22 cellular contexts compared by ENCODE assay signal in the genomic region with DNA sequence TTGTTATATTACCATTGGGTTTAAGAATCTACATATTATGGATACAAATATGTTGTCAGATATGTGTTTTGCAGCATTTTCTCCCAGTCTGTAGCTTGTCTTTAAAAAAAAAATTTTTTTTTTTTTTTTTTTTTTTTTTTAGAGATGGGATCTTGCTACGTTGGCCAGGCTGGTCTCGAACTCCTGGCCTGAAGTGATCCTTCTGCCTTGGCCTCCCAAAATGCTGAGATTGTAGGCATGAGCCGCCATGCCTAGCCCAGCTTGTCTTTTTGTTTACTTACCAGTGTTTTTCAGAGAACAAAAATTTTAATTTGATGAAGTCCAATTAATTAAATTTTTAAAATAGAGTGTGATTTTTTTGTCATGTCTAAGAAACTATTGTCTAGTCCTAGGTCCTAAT. TPM values are rescaled to one million over a fixed set of nuclear protein-coding genes. Genes with fewer than 3 reads are reported as not detected.
DNase-seq lines count a peak whose midpoint lies in the region; ATAC-seq, FAIRE-seq and TF ChIP-seq lines count a peak whose summit lies in the region.
"Had no signal": no experiment of that assay in that cellular context is flagged by ENCODE, and none has a peak within 500 bp of the region (broad histone marks: within the 10 kb centered on the region; RNA-seq: fewer than 3 reads in every experiment).

No MANE protein-coding gene starts in this region.

- no peaks in the 10 kb centered on the region for H3K9me1 ChIP-seq in K562 (ENCODE audit: control insufficient read depth, insufficient read depth, low read length)

- TF ChIP-seq CTCF in HEK293 (tag by site-specific recombination; IDR thresholded peaks at IDR 0.05): no peak
- no peak for TF ChIP-seq CTCF in K562 (IDR thresholded peaks at IDR 0.05 in 2 of 3, conservative IDR thresholded peaks at IDR 0.05 in 1 of 3; ENCODE audit: insufficient read depth in 2 of 3, low read depth in 1 of 3, low read length in 3 of 3)
- no peak for TF ChIP-seq CTCF in BE2C (IDR thresholded peaks at IDR 0.05; ENCODE audit: low read depth, low read length)

- H3K27ac ChIP-seq in HEK293 (ENCODE audit: extremely low read depth, low read depth, low read length) (no peak overlapping the region), K562 (ENCODE audit: extremely low read depth, low read depth, low read length) (no peak overlapping the region)
- H3K27ac ChIP-seq: BLaER1, GM23248 had no signal

- H3K4me3 ChIP-seq in HEK293 (ENCODE audit: low read depth, low read length) (no peak overlapping the region), K562 (no peak overlapping the region), BE2C (ENCODE audit: low read depth, low read length) (no peak overlapping the region)
- H3K4me3 ChIP-seq: BLaER1, GM12878, GM23248 had no signal

- no peaks in the 10 kb centered on the region for H4K20me1 ChIP-seq in K562 (replicated peaks; ENCODE audit: control insufficient read depth, insufficient read depth, low read length)

- FAIRE-seq in K562 (lab: Jason Lieb, UNC): no peak
- FAIRE-seq: GM12878, H1 had no signal

- H3K4me2 ChIP-seq in K562 (ENCODE audit: insufficient read depth, low read length): no peak overlapping the region
- H3K4me2 ChIP-seq: BLaER1 had no signal

- 69% methylated on average over 3 of the region's 3 CpGs for WGBS in K562 (ENCODE audit: insufficient coverage, low coverage, missing lambda C conversion rate)

- TF ChIP-seq RAD21 in K562 (CRISPR knock-in tag; conservative IDR thresholded peaks at IDR 0.05 in 1 of 2, IDR thresholded peaks at IDR 0.05 in 1 of 2): no peak

- TF ChIP-seq POLR2A in K562 (conservative IDR thresholded peaks at IDR 0.05): no peak

- no peaks in the 10 kb centered on the region for H3K79me2 ChIP-seq in K562 (ENCODE audit: control insufficient read depth, insufficient read depth, low read length)

- H3K36me3 ChIP-seq in HEK293 (ENCODE audit: control insufficient read depth in 2 of 2, insufficient read depth in 1 of 2, low read length in 2 of 2) (peaks cover 0 to 47% of the 10 kb centered on the region in 2 experiments; a peak in 1 of 3 replicates), K562 (ENCODE audit: control insufficient read depth, insufficient read depth, low read length) (peaks cover 46% of the 10 kb centered on the region; the same call in 2 of the 3 replicates), BE2C (peaks cover 16% of the 10 kb centered on the region)

- in situ Hi-C loops in K562 (cut with MboI): no loop called here

- H3K27me3 ChIP-seq in K562 (ENCODE audit: control insufficient read depth in 2 of 2, insufficient read depth in 2 of 2, low read length in 2 of 2) (peaks cover 0 to 4% of the 10 kb centered on the region in 2 experiments; a peak in 1 of 5 replicates), BE2C (no peaks in the 10 kb centered on the region)
- H3K27me3 ChIP-seq: BLaER1 had no signal

- CTCF ChIA-PET in HEK293 (lab: Yijun Ruan, JAX) (interaction anchor here (0.6 kb wide), 2 partner anchors 35 to 37 kb away, joined by 3 read pairs; no protein-coding TSS in a partner anchor), HEK293T (lab: Yijun Ruan, JAX) (interaction anchor here (1.0 kb wide), 1 partner anchor 10 kb away, joined by 3 read pairs; no protein-coding TSS in a partner anchor), K562 (lab: Yijun Ruan, JAX; ENCODE audit: low intra/inter-chr PET ratio) (no interaction called here)

- POLR2A ChIA-PET in HEK293 (lab: Yijun Ruan, JAX): interaction anchor here (0.7 kb wide), 1 partner anchor 11 kb away, joined by 4 read pairs; no protein-coding TSS in a partner anchor
- POLR2A ChIA-PET in HEK293T (lab: Yijun Ruan, JAX): no interaction called here
- POLR2A ChIA-PET in K562 (lab: Yijun Ruan, JAX): interaction anchor here (1.6 to 2.6 kb wide), 2 partner anchors 10 to 13 kb away, joined by 4 to 8 read pairs; no protein-coding TSS in a partner anchor

- H3K9me3 ChIP-seq in HEK293 (ENCODE audit: control insufficient read depth, insufficient read depth, low read depth, low read length): no peaks in the 10 kb centered on the region
- H3K9me3 ChIP-seq in K562 (replicated peaks; ENCODE audit: control insufficient read depth, insufficient read depth, low read depth, low read length): no peaks in the 10 kb centered on the region
- no peaks in the 10 kb centered on the region for H3K9me3 ChIP-seq in BE2C
- H3K9me3 ChIP-seq: BLaER1 had no signal

- TF ChIP-seq EP300 in K562 (IDR thresholded peaks at IDR 0.05; ENCODE audit: low read length): no peak

- no peak for ATAC-seq in K562
- ATAC-seq: GM12878 had no signal

- H3K4me1 ChIP-seq in HEK293 (ENCODE audit: control insufficient read depth, insufficient read depth, low read length): no peaks in the 10 kb centered on the region
- no peaks in the 10 kb centered on the region for H3K4me1 ChIP-seq in K562 (replicated peaks in 1 of 2; ENCODE audit: control insufficient read depth in 2 of 2, insufficient read depth in 2 of 2, low read length in 2 of 2)
- H3K4me1 ChIP-seq in BE2C: no peaks in the 10 kb centered on the region

- intact Hi-C loops in K562 (cut with micrococcal nuclease): no loop called here

- H2AFZ ChIP-seq in K562 (ENCODE audit: low read depth, low read length): no peak overlapping the region
- H2AFZ ChIP-seq: GM23248 had no signal

- BruUV-seq in K562 (replicated peaks; lab: Mats Ljungman, UMichigan): no TSS peak

- DNase-seq in HEK293T (ENCODE audit: extremely low spot score) (no peak), K562 (ENCODE audit: extremely low read depth in 1 of 4, low spot score in 3 of 4) (no peak), C1 segment of cervical spinal cord (lab: John Stamatoyannopoulos, UW) (no peak), NCI-H526 treated with DMSO at 0.1 percent for 48 hours (lab: John Stamatoyannopoulos, UW) (no peak), BE2C (no peak)
- DNase-seq: CD4-positive, alpha-beta T cell; CD8-positive, alpha-beta memory T cell; DMS 273 treated with DMSO at 0.1 percent for 48 hours; DMS79; EL; GDM1; GM23248; H7; HCEC 1CT; HFFc6 had no signal

- no peak overlapping the region for H3K9ac ChIP-seq in K562 (ENCODE audit: insufficient read depth in 1 of 2, low read depth in 2 of 2, low read length in 2 of 2)
- H3K9ac ChIP-seq: BLaER1, GM23248 had no signal

RNA-seq across cellular contexts. Expression of gene INCENP, which starts 29.8 kb away (rescaled TPM):
- total RNA-seq in K562 (2011; cell fraction: chromatin; rRNA removed; ENCODE audit: low replicate concordance): 77.0 and 104 TPM in 2 replicates
- total RNA-seq in K562 (2011; cell fraction: nucleolus; rRNA removed): 49.2 and 49.6 TPM in 2 replicates
- 50.6 and 77.9 TPM in 2 replicates for total RNA-seq in K562 (2011; cell fraction: nucleoplasm; rRNA removed)
- total RNA-seq in K562 (2014; rRNA removed): 51.4 and 59.4 TPM in 2 replicates
- 25.0 and 35.2 TPM in 2 replicates for total RNA-seq in K562 (2014; rRNA removed; fragmentation: Illumina TruSeq; extraction: Trizol)
- 28.2 and 29.9 TPM in 2 replicates for total RNA-seq in K562 (2015; rRNA removed; fragmentation: Illumina TruSeq; extraction: Trizol)
- total RNA-seq in K562 (2021): 78.1 and 97.9 TPM in 2 replicates
- 25.2 and 37.0 TPM in 2 replicates for polyA plus RNA-seq in K562 (2011; rRNA removed)
- polyA plus RNA-seq in K562 (2011; cell fraction: cytosol; rRNA removed): 28.9 and 42.0 TPM in 2 replicates
- polyA plus RNA-seq in K562 (2011; cell fraction: nucleus; rRNA removed): 66.5 and 106 TPM in 2 replicates
- 39.2 and 41.6 TPM in 2 replicates for polyA plus RNA-seq in K562 (2012)
- 40.9 and 52.0 TPM in 2 replicates for polyA plus RNA-seq in K562 (2014; fragmentation: Illumina TruSeq; extraction: Trizol)
- 1 to 10 TPM; 1.1 to 3.3 TPM for polyA plus RNA-seq in K562 (2014; fragmentation: Nextera tagmentation; extraction: Ambion mirVana)
- 41.9 and 46.4 TPM in 2 replicates for polyA plus RNA-seq in K562 (2014; rRNA removed)
- polyA minus RNA-seq in K562 (2011; rRNA and poly(A)+ RNA removed): 31.3 and 39.8 TPM in 2 replicates
- 62.3 and 71.7 TPM in 2 replicates for polyA minus RNA-seq in K562 (2011; cell fraction: cytosol; rRNA and poly(A)+ RNA removed)
- polyA minus RNA-seq in K562 (2011; cell fraction: nucleus; rRNA and poly(A)+ RNA removed): 29.8 and 46.9 TPM in 2 replicates
- polyA plus RNA-seq in BE2C (2012; ENCODE audit: insufficient read depth, insufficient read length, low read depth): 10.8 TPM

RNA-seq across cellular contexts. Expression of gene SCGB1D1, which starts 36.4 kb away (rescaled TPM):
- not detected in 2 replicates for total RNA-seq in K562 (2011; cell fraction: chromatin; rRNA removed; ENCODE audit: low replicate concordance)
- not detected in 2 replicates for total RNA-seq in K562 (2011; cell fraction: nucleolus; rRNA removed)
- not detected in 2 replicates for total RNA-seq in K562 (2011; cell fraction: nucleoplasm; rRNA removed)
- total RNA-seq in K562 (2014; rRNA removed) (not detected in 2 replicates), K562 (2014; rRNA removed; fragmentation: Illumina TruSeq; extraction: Trizol) (not detected in 2 replicates), K562 (2015; rRNA removed; fragmentation: Illumina TruSeq; extraction: Trizol) (not detected in 2 replicates), K562 (2021) (not detected in 2 replicates)
- polyA plus RNA-seq in K562 (2011; rRNA removed) (not detected in 2 replicates), K562 (2014; fragmentation: Illumina TruSeq; extraction: Trizol) (not detected in 2 replicates), K562 (2014; fragmentation: Nextera tagmentation; extraction: Ambion mirVana) (not detected), K562 (2014; rRNA removed) (not detected in 2 replicates)
- polyA plus RNA-seq in K562 (2011; cell fraction: cytosol; rRNA removed): not detected in 2 replicates
- polyA plus RNA-seq in K562 (2011; cell fraction: nucleus; rRNA removed): not detected in 2 replicates
- not detected in 2 replicates for polyA plus RNA-seq in K562 (2012)
- not detected in 2 replicates for polyA minus RNA-seq in K562 (2011; rRNA and poly(A)+ RNA removed)
- polyA minus RNA-seq in K562 (2011; cell fraction: cytosol; rRNA and poly(A)+ RNA removed): not detected in 2 replicates
- polyA minus RNA-seq in K562 (2011; cell fraction: nucleus; rRNA and poly(A)+ RNA removed): not detected in 2 replicates
- not detected for polyA plus RNA-seq in BE2C (2012; ENCODE audit: insufficient read depth, insufficient read length, low read depth)
- total RNA-seq: A172; A673; CD4-positive, alpha-beta T cell; CD8-positive, alpha-beta memory T cell; GM12878; GM23248; H1; H7; HFFc6 had no signal
- polyA plus RNA-seq: CD14-positive monocyte; CD8-positive, alpha-beta memory T cell; GM12878; GM23248; H1 had no signal

RNA-seq across cellular contexts. Expression of gene SCGB2A1, which starts 54.9 kb away (rescaled TPM):
- total RNA-seq in K562 (2011; cell fraction: chromatin; rRNA removed; ENCODE audit: low replicate concordance): not detected in 2 replicates
- total RNA-seq in K562 (2011; cell fraction: nucleolus; rRNA removed): not detected in 2 replicates
- total RNA-seq in K562 (2011; cell fraction: nucleoplasm; rRNA removed): not detected in 2 replicates
- total RNA-seq in K562 (2014; rRNA removed): not detected in 2 replicates
- not detected in 2 replicates for total RNA-seq in K562 (2014; rRNA removed; fragmentation: Illumina TruSeq; extraction: Trizol)
- not detected in 2 replicates for total RNA-seq in K562 (2015; rRNA removed; fragmentation: Illumina TruSeq; extraction: Trizol)
- not detected in 2 replicates for total RNA-seq in K562 (2021)
- polyA plus RNA-seq in K562 (2011; rRNA removed): not detected in 2 replicates
- not detected in 2 replicates for polyA plus RNA-seq in K562 (2011; cell fraction: cytosol; rRNA removed)
- polyA plus RNA-seq in K562 (2011; cell fraction: nucleus; rRNA removed): not detected in 2 replicates
- polyA plus RNA-seq in K562 (2012): not detected in 2 replicates
- not detected in 2 replicates for polyA plus RNA-seq in K562 (2014; fragmentation: Illumina TruSeq; extraction: Trizol)
- not detected for polyA plus RNA-seq in K562 (2014; fragmentation: Nextera tagmentation; extraction: Ambion mirVana)
- polyA plus RNA-seq in K562 (2014; rRNA removed): not detected in 2 replicates
- polyA minus RNA-seq in K562 (2011; rRNA and poly(A)+ RNA removed): not detected in 2 replicates
- polyA minus RNA-seq in K562 (2011; cell fraction: cytosol; rRNA and poly(A)+ RNA removed): not detected in 2 replicates
- not detected in 2 replicates for polyA minus RNA-seq in K562 (2011; cell fraction: nucleus; rRNA and poly(A)+ RNA removed)
- not detected for polyA plus RNA-seq in BE2C (2012; ENCODE audit: insufficient read depth, insufficient read length, low read depth)
- total RNA-seq: A172; A673; CD4-positive, alpha-beta T cell; CD8-positive, alpha-beta memory T cell; GM12878; GM23248; H1; H7; HFFc6 had no signal
- polyA plus RNA-seq: CD14-positive monocyte; CD8-positive, alpha-beta memory T cell; GM12878; GM23248; H1 had no signal

Comparison
In these comparisons a context has a peak if more than half of its experiments do, and no peak if none do; other contexts are left out.
1. Of the 44 proteins assayed by ChIP-seq in both K562 and HEK293: peak only in K562: none; only in HEK293: none; in both: ZNF121; in neither: 43.